ENCODE assay signal across 33 cellular contexts in genomic region chr3:119347036-119347435, GRCh38.
"Had no signal": no experiment of that assay in that cellular context is flagged by ENCODE, and none has a peak within 500 bp of the region (broad histone marks: within the 10 kb centered on the region; RNA-seq: fewer than 3 reads in every experiment).

No MANE protein-coding gene starts in this region.

- H3K4me1 ChIP-seq: body of pancreas, tibial artery had no signal

- DNase-seq: activated CD4-positive, alpha-beta T cell treated with anti-CD3 and anti-CD28 coated beads for 48 hours; activated CD4-positive, alpha-beta T cell treated with anti-CD3 and anti-CD28 coated beads, Interleukin-2, amount 50 U/mL, for 48 hours; activated CD8-positive, alpha-beta memory T cell treated with anti-CD3 and anti-CD28 coated beads for 24 hours; activated effector memory CD4-positive, alpha-beta T cell treated with Interleukin-2 at 50 U/mL for 16 hours; activated naive CD4-positive, alpha-beta T cell treated with Interleukin-2 at 50 U/mL for 16 hours; activated naive CD8-positive, alpha-beta T cell treated with anti-CD3 and anti-CD28 coated beads for 36 hours; adrenal gland; aorta; body of pancreas; cortex of kidney; effector memory CD8-positive, alpha-beta T cell; foreskin fibroblast; heart right ventricle; midbrain; retina; stimulated activated CD4-positive, alpha-beta T cell treated with anti-CD3 and anti-CD28 coated beads, Interleukin-4, amount 100 ng/mL, for 24 hours; stomach; SW 1271; T1000; tibial artery; WERI-Rb-1 had no signal

- H3K9me3 ChIP-seq: adrenal gland, body of pancreas, heart right ventricle, neutrophil, stomach, suprapubic skin, tibial artery, vagina had no signal

- H3K36me3 Mint-ChIP-seq: activated naive CD8-positive, alpha-beta T cell treated with anti-CD3 and anti-CD28 coated beads for 36 hours; natural killer cell treated with Interleukin-12 subunit alpha and Interleukin-12 subunit beta and Interleukin-15 and Interleukin-18, amount 100 ng/mL, for 72 hours had no signal

- H3K27ac Mint-ChIP-seq: activated naive CD8-positive, alpha-beta T cell treated with anti-CD3 and anti-CD28 coated beads for 36 hours; effector memory CD8-positive, alpha-beta T cell; progenitor cell of endocrine pancreas; stimulated activated memory B cell treated with anti-CD40 and anti-IgM and Interleukin-4, amounts not matched to agents 10 μg/mL and 1 μg/mL and 100 μg/mL, for 72 hours; T-helper 1 cell treated with Interleukin-12 subunit alpha and Interleukin-12 subunit beta and Interleukin-4 antibody, amounts not matched to agents 30 μg/mL and 1 μg/mL, for 36 hours had no signal

- H3K4me3 Mint-ChIP-seq: activated naive CD8-positive, alpha-beta T cell treated with anti-CD3 and anti-CD28 coated beads for 36 hours; effector memory CD8-positive, alpha-beta T cell; natural killer cell treated with Interleukin-12 subunit alpha and Interleukin-12 subunit beta and Interleukin-15 and Interleukin-18, amount 100 ng/mL, for 72 hours; stimulated activated memory B cell treated with anti-CD40 and anti-IgM and Interleukin-4, amounts not matched to agents 10 μg/mL and 1 μg/mL and 100 μg/mL, for 72 hours; T-helper 1 cell treated with Interleukin-12 subunit alpha and Interleukin-12 subunit beta and Interleukin-4 antibody, amounts not matched to agents 30 μg/mL and 1 μg/mL, for 36 hours had no signal

- H3K27me3 Mint-ChIP-seq: activated naive CD8-positive, alpha-beta T cell treated with anti-CD3 and anti-CD28 coated beads for 36 hours; effector memory CD8-positive, alpha-beta T cell; natural killer cell treated with Interleukin-12 subunit alpha and Interleukin-12 subunit beta and Interleukin-15 and Interleukin-18, amount 100 ng/mL, for 72 hours; progenitor cell of endocrine pancreas; stimulated activated memory B cell treated with anti-CD40 and anti-IgM and Interleukin-4, amounts not matched to agents 10 μg/mL and 1 μg/mL and 100 μg/mL, for 72 hours had no signal

- H3K9me3 Mint-ChIP-seq: activated naive CD8-positive, alpha-beta T cell treated with anti-CD3 and anti-CD28 coated beads for 36 hours; effector memory CD8-positive, alpha-beta T cell; natural killer cell treated with Interleukin-12 subunit alpha and Interleukin-12 subunit beta and Interleukin-15 and Interleukin-18, amount 100 ng/mL, for 72 hours; stimulated activated memory B cell treated with anti-CD40 and anti-IgM and Interleukin-4, amounts not matched to agents 10 μg/mL and 1 μg/mL and 100 μg/mL, for 72 hours; T-helper 1 cell treated with Interleukin-12 subunit alpha and Interleukin-12 subunit beta and Interleukin-4 antibody, amounts not matched to agents 30 μg/mL and 1 μg/mL, for 36 hours had no signal

- H3K36me3 ChIP-seq: adrenal gland, cardiac muscle cell, heart right ventricle, neutrophil, stomach, suprapubic skin, tibial artery, vagina, WERI-Rb-1 had no signal

- ATAC-seq: activated CD4-positive, CD25-positive, alpha-beta regulatory T cell treated with anti-CD3 and anti-CD28 coated beads, Interleukin-2, amount 50 U/mL, for 24 hours; body of pancreas; effector memory CD8-positive, alpha-beta T cell; esophagus mucosa; heart right ventricle; left lobe of liver; natural killer cell treated with Interleukin-12 subunit alpha and Interleukin-12 subunit beta and Interleukin-15 and Interleukin-18, amount 100 ng/mL, for 72 hours; sciatic nerve; stimulated activated memory B cell treated with anti-CD40 and anti-IgM and Interleukin-4, amounts not matched to agents 10 μg/mL and 1 μg/mL and 100 μg/mL, for 72 hours had no signal

- H3K27ac ChIP-seq: adrenal gland, body of pancreas, neutrophil, stomach, suprapubic skin, tibial artery, WERI-Rb-1 had no signal

- H3K4me3 ChIP-seq: adrenal gland, body of pancreas, cardiac muscle cell, heart right ventricle, stomach, suprapubic skin, tibial artery, vagina had no signal

- H3K27me3 ChIP-seq: body of pancreas, cardiac muscle cell, heart right ventricle, neutrophil, stomach, suprapubic skin, tibial artery, vagina had no signal
